ENCODE assay signal across 23 cellular contexts in genomic region chr13:39967199-39967959, GRCh38.
"Had no signal": no experiment of that assay in that cellular context is flagged by ENCODE, and none has a peak within 500 bp of the region (broad histone marks: within the 10 kb centered on the region; RNA-seq: fewer than 3 reads in every experiment).

No MANE protein-coding gene starts in this region.

- H3K4me1 Mint-ChIP-seq: activated naive CD4-positive, alpha-beta T cell treated with anti-CD3 and anti-CD28 coated beads, Interleukin-2, amount 10 ng/mL, durations not matched to agents 7 days and 5 days; T-helper 17 cell had no signal

- DNase-seq: activated CD4-positive, alpha-beta T cell treated with anti-CD3 and anti-CD28 coated beads, Interleukin-2, amount 50 U/mL, for 1 hour; activated CD4-positive, CD25-positive, alpha-beta regulatory T cell; activated CD8-positive, alpha-beta memory T cell treated with anti-CD3 and anti-CD28 coated beads, Interleukin-2, amount 50 U/mL, for 4 hours; activated CD8-positive, alpha-beta T cell treated with anti-CD3 and anti-CD28 coated beads for 36 hours; activated gamma-delta T cell treated with Interleukin-2 at 50 U/mL for 16 hours; activated naive CD4-positive, alpha-beta T cell treated with anti-CD3 and anti-CD28 coated beads, Interleukin-2, amount 10 ng/mL, durations not matched to agents 7 days and 5 days; activated naive CD8-positive, alpha-beta T cell treated with anti-CD3 and anti-CD28 coated beads for 36 hours; activated T-cell treated with anti-CD3 and anti-CD28 coated beads, Interleukin-2, amount 50 U/mL, for 72 hours; central memory CD4-positive, alpha-beta T cell; IMR-90; KG1; MM.1S; NCI-H1105; NCI-H1436; NCI-H1694 treated with DMSO at 0.1 percent for 48 hours; NCI-H2029 treated with DMSO at 0.1 percent for 48 hours; NCI-H510A treated with DMSO at 0.1 percent for 48 hours; NCI-H69; PC-9; SIG-M5; T-helper 17 cell; T-helper 9 cell had no signal

- H3K4me3 Mint-ChIP-seq: activated CD8-positive, alpha-beta T cell treated with anti-CD3 and anti-CD28 coated beads for 36 hours; activated naive CD4-positive, alpha-beta T cell treated with anti-CD3 and anti-CD28 coated beads, Interleukin-2, amount 10 ng/mL, durations not matched to agents 7 days and 5 days; activated naive CD8-positive, alpha-beta T cell treated with anti-CD3 and anti-CD28 coated beads for 36 hours; activated T-cell treated with anti-CD3 and anti-CD28 coated beads, Interleukin-2, amount 50 U/mL, for 72 hours; T-helper 17 cell had no signal

- H3K4me3 ChIP-seq: PC-9 had no signal

- H3K27ac ChIP-seq: PC-9 had no signal

- H3K4me2 ChIP-seq: PC-9 had no signal

- H3K36me3 Mint-ChIP-seq: activated naive CD4-positive, alpha-beta T cell treated with anti-CD3 and anti-CD28 coated beads, Interleukin-2, amount 10 ng/mL, durations not matched to agents 7 days and 5 days had no signal

- ATAC-seq: activated CD8-positive, alpha-beta T cell treated with anti-CD3 and anti-CD28 coated beads for 36 hours; activated T-cell treated with anti-CD3 and anti-CD28 coated beads, Interleukin-2, amount 50 U/mL, for 72 hours; T-helper 17 cell had no signal

- H2AFZ ChIP-seq: PC-9 had no signal

- H3K27ac Mint-ChIP-seq: activated CD8-positive, alpha-beta T cell treated with anti-CD3 and anti-CD28 coated beads for 36 hours; activated naive CD4-positive, alpha-beta T cell treated with anti-CD3 and anti-CD28 coated beads, Interleukin-2, amount 10 ng/mL, durations not matched to agents 7 days and 5 days; activated naive CD8-positive, alpha-beta T cell treated with anti-CD3 and anti-CD28 coated beads for 36 hours; activated T-cell treated with anti-CD3 and anti-CD28 coated beads, Interleukin-2, amount 50 U/mL, for 72 hours; activated T-helper 2 cell treated with anti-CD3 and anti-CD28 coated beads, Interferon-gamma antibody, Interleukin-2, Interleukin-4, amounts not matched to agents 10 μg/mL and 5 μg/mL and 100 μg/mL, durations not matched to agents 14 hours and 24 hours and 36 hours; T-helper 17 cell had no signal

- H3K27me3 Mint-ChIP-seq: T-helper 17 cell had no signal

- H3K9me3 Mint-ChIP-seq: activated CD8-positive, alpha-beta T cell treated with anti-CD3 and anti-CD28 coated beads for 36 hours; activated naive CD4-positive, alpha-beta T cell treated with anti-CD3 and anti-CD28 coated beads, Interleukin-2, amount 10 ng/mL, durations not matched to agents 7 days and 5 days had no signal
